Comparison of ENCODE assay signal across 18 cellular contexts in the genomic region with DNA sequence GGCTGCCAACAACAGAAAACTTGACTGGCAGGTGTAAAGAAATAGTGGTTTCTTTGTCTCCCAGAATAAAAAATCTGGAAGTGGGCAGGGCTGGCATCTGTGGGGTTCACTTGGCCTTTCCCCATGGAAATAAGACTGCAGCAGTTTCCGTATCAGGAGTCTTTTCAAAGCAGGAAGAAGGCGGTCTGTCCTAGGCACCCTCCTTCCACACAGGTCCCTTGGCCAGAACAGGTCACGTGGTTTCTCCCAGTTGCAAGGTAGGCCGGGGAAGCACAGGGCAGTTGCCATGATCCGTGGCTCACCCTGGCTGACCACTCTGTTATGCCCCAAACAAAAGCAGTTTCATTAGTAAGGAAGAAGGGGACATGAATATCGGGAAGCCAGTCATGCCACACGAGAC. TPM values are rescaled to one million over a fixed set of nuclear protein-coding genes. Genes with fewer than 3 reads are reported as not detected.
DNase-seq lines count a peak whose midpoint lies in the region; ATAC-seq, FAIRE-seq and TF ChIP-seq lines count a peak whose summit lies in the region.
"Had no signal": no experiment of that assay in that cellular context is flagged by ENCODE, and none has a peak within 500 bp of the region (broad histone marks: within the 10 kb centered on the region; RNA-seq: fewer than 3 reads in every experiment).

No MANE protein-coding gene starts in this region.

- H3K36me3 ChIP-seq in HepG2 (replicated peaks in 1 of 2; ENCODE audit: control insufficient read depth in 1 of 2, insufficient read depth in 2 of 2, low read length in 2 of 2), result no peaks in the 10 kb centered on the region
- no peaks in the 10 kb centered on the region for H3K36me3 ChIP-seq in right lobe of liver
- no peaks in the 10 kb centered on the region for H3K36me3 ChIP-seq in colonic mucosa
- no peaks in the 10 kb centered on the region for H3K36me3 ChIP-seq in neural progenitor cell
- H3K36me3 ChIP-seq in thymus (ENCODE audit: control insufficient read depth, insufficient read depth), result no peaks in the 10 kb centered on the region

- no peak for FAIRE-seq in HepG2 (lab: Jason Lieb, UNC)

- H2AFZ ChIP-seq in HepG2 (ENCODE audit: low read length) (no peak overlapping the region), neural progenitor cell (replicated peaks) (peak overlapping the region; percentile 24)
- H2AFZ ChIP-seq: PC-9 had no signal

- DNase-seq in HepG2 (ENCODE audit: low spot score), result no peak
- DNase-seq in right lobe of liver, result no peak
- peak; percentile 46 for DNase-seq in colonic mucosa
- no peak for DNase-seq in neural progenitor cell (ENCODE audit: low spot score)
- DNase-seq in NCI-H82 treated with DMSO at 0.1 percent for 48 hours (lab: John Stamatoyannopoulos, UW; ENCODE audit: unreplicated experiment), result no peak
- DNase-seq in HPDE6-E6E7 (ENCODE audit: extremely low spot score), result no peak
- no peak for DNase-seq in central memory CD4-positive, alpha-beta T cell
- DNase-seq: C1 segment of cervical spinal cord, DMS 273 treated with DMSO at 0.1 percent for 48 hours, KBM-7, NCI-H1092, NCI-H187, NCI-H748 treated with DMSO at 0.1 percent for 48 hours had no signal

- H3K4me3 ChIP-seq in HepG2 (replicated peaks in 1 of 3; ENCODE audit: insufficient read depth in 1 of 3, low read depth in 2 of 3, low read length in 3 of 3) (no peak overlapping the region; a peak in 1 of 6 replicates), right lobe of liver (no peak overlapping the region), colonic mucosa (no peak overlapping the region), neural progenitor cell (no peak overlapping the region), thymus (ENCODE audit: low read length) (no peak overlapping the region)
- H3K4me3 ChIP-seq: PC-9 had no signal

- no peaks in the 10 kb centered on the region for H3K79me2 ChIP-seq in HepG2 (ENCODE audit: insufficient read depth, low read length)
- H3K79me2 ChIP-seq in neural progenitor cell (ENCODE audit: low read depth), result no peaks in the 10 kb centered on the region

- no peaks in the 10 kb centered on the region for H3K9me3 ChIP-seq in HepG2 (ENCODE audit: low read length)
- H3K9me3 ChIP-seq in right lobe of liver, result no peaks in the 10 kb centered on the region
- no peaks in the 10 kb centered on the region for H3K9me3 ChIP-seq in colonic mucosa
- H3K9me3 ChIP-seq in neural progenitor cell (ENCODE audit: low read depth), result no peaks in the 10 kb centered on the region
- no peaks in the 10 kb centered on the region for H3K9me3 ChIP-seq in thymus (ENCODE audit: control insufficient read depth)

- H3K4me1 ChIP-seq in HepG2 (ENCODE audit: insufficient read depth, low read length) (peaks cover 36% of the 10 kb centered on the region), right lobe of liver (peaks cover 0 to 7% (median 0%) of the 10 kb centered on the region in 4 donors), colonic mucosa (peaks cover 7% of the 10 kb centered on the region), neural progenitor cell (no peaks in the 10 kb centered on the region), thymus (ENCODE audit: control insufficient read depth, insufficient read depth, low read length) (peaks cover under 1% of the 10 kb centered on the region)

- no peak overlapping the region for H3K4me3 Mint-ChIP-seq in neural progenitor cell

- ATAC-seq in HepG2, result peak; percentile 45
- ATAC-seq in right lobe of liver, result no peak

- H3K27me3 ChIP-seq in HepG2 (ENCODE audit: control insufficient read depth in 1 of 2, insufficient read depth in 2 of 2, low read length in 2 of 2) (no peaks in the 10 kb centered on the region; a peak in 3 of 5 replicates), right lobe of liver (no peaks in the 10 kb centered on the region), colonic mucosa (no peaks in the 10 kb centered on the region), neural progenitor cell (no peaks in the 10 kb centered on the region), thymus (ENCODE audit: control insufficient read depth, insufficient read depth) (no peaks in the 10 kb centered on the region)

- in situ Hi-C loops in HepG2 (cut with HindIII; ENCODE audit: extremely low pct_ligation_motif_present, low pct_unique_long_range_greater_than_20kb), result no loop called here

- H3K4me2 ChIP-seq in HepG2 (ENCODE audit: low read depth, low read length) (peak overlapping the region; percentile 51), neural progenitor cell (no peak overlapping the region)
- H3K4me2 ChIP-seq: PC-9 had no signal

- peaks cover 10% of the 10 kb centered on the region for H3K4me1 Mint-ChIP-seq in neural progenitor cell

- no peaks in the 10 kb centered on the region for H3K36me3 Mint-ChIP-seq in neural progenitor cell

- intact Hi-C loops in HepG2 (cut with micrococcal nuclease; ENCODE audit: unreplicated experiment), result no loop called here
- intact Hi-C loops in right lobe of liver (cut with DNase I), result no loop called here
- intact Hi-C loops in colonic mucosa (cut with DNase I), result no loop called here

- H3F3A ChIP-seq in neural progenitor cell (ENCODE audit: low read depth), result no peaks in the 10 kb centered on the region

- H3K27ac Mint-ChIP-seq in neural progenitor cell, result no peak overlapping the region

- peaks cover 6% of the 10 kb centered on the region for H3K27me3 Mint-ChIP-seq in neural progenitor cell (ENCODE audit: insufficient read depth, low read depth)

- no peak overlapping the region for H3K9ac ChIP-seq in HepG2 (ENCODE audit: insufficient read depth, low read depth, low read length)
- H3K9ac ChIP-seq in colonic mucosa (ENCODE audit: low read depth in 2 of 2, low read length in 2 of 2), result no peak overlapping the region
- no peak overlapping the region for H3K9ac ChIP-seq in neural progenitor cell

- no peak for TF ChIP-seq CTCF in HepG2 (CRISPR knock-in tag; IDR thresholded peaks at IDR 0.05)
- TF ChIP-seq CTCF in right lobe of liver (IDR thresholded peaks at IDR 0.05), result no peak
- no peak for TF ChIP-seq CTCF in colonic mucosa (IDR thresholded peaks at IDR 0.05)
- TF ChIP-seq CTCF in neural progenitor cell (IDR thresholded peaks at IDR 0.05), result no peak

- no peaks in the 10 kb centered on the region for H3K9me3 Mint-ChIP-seq in neural progenitor cell

- H3K27ac ChIP-seq in HepG2 (ENCODE audit: extremely low read length, insufficient read depth, low read length) (no peak overlapping the region), right lobe of liver (no peak overlapping the region), colonic mucosa (no peak overlapping the region), neural progenitor cell (no peak overlapping the region), thymus (ENCODE audit: low read depth) (peak overlapping the region; percentile 18)
- H3K27ac ChIP-seq: PC-9 had no signal

- 29% methylated on average over 6 of the region's 7 CpGs for WGBS in HepG2 (ENCODE audit: low lambda C conversion rate)
- 90% methylated on average over 5 of the region's 7 CpGs for WGBS in right lobe of liver (ENCODE audit: insufficient coverage, low coverage, low lambda C conversion rate, missing lambda C conversion rate)
- WGBS in thymus, result 92% methylated on average over 7 of the region's 7 CpGs

- no peak for TF ChIP-seq RAD21 in HepG2 (CRISPR knock-in tag; IDR thresholded peaks at IDR 0.05)

- POLR2A ChIA-PET in HepG2 (lab: Yijun Ruan, JAX), result no interaction called here

- H4K20me1 ChIP-seq in HepG2 (ENCODE audit: insufficient read depth, low read length) (no peaks in the 10 kb centered on the region), neural progenitor cell (ENCODE audit: low read depth) (no peaks in the 10 kb centered on the region)

- TF ChIP-seq POLR2A in HepG2 (IDR thresholded peaks at IDR 0.05; ENCODE audit: insufficient read depth in 1 of 2, low read depth in 2 of 2, low read length in 2 of 2) (no peak), right lobe of liver (IDR thresholded peaks at IDR 0.05) (no peak)

- CTCF ChIA-PET in HepG2 (lab: Yijun Ruan, JAX; ENCODE audit: low intra/inter-chr PET ratio, low total read pairs), result no interaction called here

- no TSS peak for BruUV-seq in HepG2 (replicated peaks; lab: Mats Ljungman, UMichigan)

- TF ChIP-seq EP300 in HepG2 (IDR thresholded peaks at IDR 0.05; ENCODE audit: low read depth in 2 of 2, low read length in 2 of 2), result no peak
- TF ChIP-seq EP300 in HepG2 (CRISPR knock-in tag; IDR thresholded peaks at IDR 0.05; ENCODE audit: borderline replicate concordance), result no peak

RNA-seq across cellular contexts. Expression of gene ZDHHC19, which starts 45.4 kb away (rescaled TPM):
- total RNA-seq in HepG2 (2016; rRNA removed; fragmentation: Illumina TruSeq; extraction: Trizol) (0.22 TPM in 1 of 2 replicates, not detected in the other), right lobe of liver (1 to 10 TPM in 3 of 6 experiments, under 1 TPM in 3; 0.18 to 5.8 (median 0.80) TPM), colonic mucosa (not detected), neural progenitor cell (ENCODE audit: low replicate concordance) (not detected in 2 replicates)
- not detected in 2 replicates for total RNA-seq in HepG2 (2016; cell fraction: cytosol; rRNA removed; fragmentation: Illumina TruSeq; extraction: Trizol; ENCODE audit: low read depth)
- not detected in 2 replicates for total RNA-seq in HepG2 (2016; cell fraction: insoluble cytoplasmic fraction; rRNA removed; fragmentation: Illumina TruSeq; extraction: Trizol)
- total RNA-seq in HepG2 (2016; cell fraction: membrane; rRNA removed; fragmentation: Illumina TruSeq; extraction: Trizol), result not detected in 2 replicates
- total RNA-seq in HepG2 (2016; cell fraction: nucleus; rRNA removed; fragmentation: Illumina TruSeq; extraction: Trizol), result not detected in 2 replicates
- polyA plus RNA-seq in HepG2 (2011; rRNA removed) (0.53 and 0.97 TPM in 2 replicates), thymus (0.68 TPM)
- polyA plus RNA-seq in HepG2 (2011; cell fraction: cytosol; rRNA removed), result 0.47 TPM in 2 replicates
- 1.5 and 1.9 TPM in 2 replicates for polyA plus RNA-seq in HepG2 (2011; cell fraction: nucleus; rRNA removed)
- 1.2 and 3.4 TPM in 2 replicates for polyA plus RNA-seq in HepG2 (2012)
- 0.43 TPM in 1 of 2 replicates, not detected in the other for polyA plus RNA-seq in HepG2 (2016; cell fraction: cytosol; fragmentation: Illumina TruSeq; extraction: Trizol; ENCODE audit: low read depth)
- 0.53 TPM in 1 of 2 replicates, not detected in the other for polyA plus RNA-seq in HepG2 (2016; cell fraction: insoluble cytoplasmic fraction; fragmentation: Illumina TruSeq; extraction: Trizol; ENCODE audit: low read depth)
- polyA plus RNA-seq in HepG2 (2016; cell fraction: membrane; fragmentation: Illumina TruSeq; extraction: Trizol; ENCODE audit: low read depth), result not detected in 2 replicates
- polyA plus RNA-seq in HepG2 (2016; cell fraction: nucleus; fragmentation: Illumina TruSeq; extraction: Trizol; ENCODE audit: insufficient read depth, low read depth), result not detected in 2 replicates
- polyA minus RNA-seq in HepG2 (2011; rRNA and poly(A)+ RNA removed; ENCODE audit: low replicate concordance), result 0.30 TPM in 1 of 2 replicates, not detected in the other
- not detected in 2 replicates for polyA minus RNA-seq in HepG2 (2011; cell fraction: cytosol; rRNA and poly(A)+ RNA removed)
- polyA minus RNA-seq in HepG2 (2011; cell fraction: nucleus; rRNA and poly(A)+ RNA removed), result 0.26 and 1.1 TPM in 2 replicates
- total RNA-seq: A172, H4, HT-29, PC-9 had no signal

RNA-seq across cellular contexts. Expression of gene SLC51A, which starts 50.5 kb away (rescaled TPM):
- 3.8 and 4.3 TPM in 2 replicates for total RNA-seq in HepG2 (2016; rRNA removed; fragmentation: Illumina TruSeq; extraction: Trizol)
- 1.8 and 2.1 TPM in 2 replicates for total RNA-seq in HepG2 (2016; cell fraction: cytosol; rRNA removed; fragmentation: Illumina TruSeq; extraction: Trizol; ENCODE audit: low read depth)
- total RNA-seq in HepG2 (2016; cell fraction: insoluble cytoplasmic fraction; rRNA removed; fragmentation: Illumina TruSeq; extraction: Trizol), result 2.3 and 4.7 TPM in 2 replicates
- total RNA-seq in HepG2 (2016; cell fraction: membrane; rRNA removed; fragmentation: Illumina TruSeq; extraction: Trizol), result 1.2 and 1.5 TPM in 2 replicates
- total RNA-seq in HepG2 (2016; cell fraction: nucleus; rRNA removed; fragmentation: Illumina TruSeq; extraction: Trizol), result 3.7 and 5.8 TPM in 2 replicates
- 48.8 and 96.4 TPM in 2 replicates for polyA plus RNA-seq in HepG2 (2011; rRNA removed)
- polyA plus RNA-seq in HepG2 (2011; cell fraction: cytosol; rRNA removed), result 21.3 and 40.5 TPM in 2 replicates
- 286 and 508 TPM in 2 replicates for polyA plus RNA-seq in HepG2 (2011; cell fraction: nucleus; rRNA removed)
- 60.6 and 133 TPM in 2 replicates for polyA plus RNA-seq in HepG2 (2012)
- polyA plus RNA-seq in HepG2 (2016; cell fraction: cytosol; fragmentation: Illumina TruSeq; extraction: Trizol; ENCODE audit: low read depth), result 1.3 and 1.5 TPM in 2 replicates
- 1.2 and 2.5 TPM in 2 replicates for polyA plus RNA-seq in HepG2 (2016; cell fraction: insoluble cytoplasmic fraction; fragmentation: Illumina TruSeq; extraction: Trizol; ENCODE audit: low read depth)
- 1.7 TPM in 2 replicates for polyA plus RNA-seq in HepG2 (2016; cell fraction: membrane; fragmentation: Illumina TruSeq; extraction: Trizol; ENCODE audit: low read depth)
- 9.4 and 12.9 TPM in 2 replicates for polyA plus RNA-seq in HepG2 (2016; cell fraction: nucleus; fragmentation: Illumina TruSeq; extraction: Trizol; ENCODE audit: insufficient read depth, low read depth)
- polyA minus RNA-seq in HepG2 (2011; rRNA and poly(A)+ RNA removed; ENCODE audit: low replicate concordance), result 29.6 TPM in 1 of 2 replicates, not detected in the other
- polyA minus RNA-seq in HepG2 (2011; cell fraction: cytosol; rRNA and poly(A)+ RNA removed), result 7.6 and 19.3 TPM in 2 replicates
- polyA minus RNA-seq in HepG2 (2011; cell fraction: nucleus; rRNA and poly(A)+ RNA removed), result 24.8 and 52.6 TPM in 2 replicates
- 100 to 1,000 TPM in 2 of 6 experiments, 10 to 100 TPM in 4; 23.1 to 129 (median 64.0) TPM for total RNA-seq in right lobe of liver
- total RNA-seq in colonic mucosa, result 10 to 100 TPM in 1 of 2 donors, 1 to 10 TPM in 1; 2.1 to 65.1 TPM
- total RNA-seq in neural progenitor cell (ENCODE audit: low replicate concordance), result 0.28 TPM in 1 of 2 replicates, not detected in the other
- 2.1 TPM for polyA plus RNA-seq in thymus
- total RNA-seq: A172, H4, HT-29 had no signal
